In the genomic region with DNA sequence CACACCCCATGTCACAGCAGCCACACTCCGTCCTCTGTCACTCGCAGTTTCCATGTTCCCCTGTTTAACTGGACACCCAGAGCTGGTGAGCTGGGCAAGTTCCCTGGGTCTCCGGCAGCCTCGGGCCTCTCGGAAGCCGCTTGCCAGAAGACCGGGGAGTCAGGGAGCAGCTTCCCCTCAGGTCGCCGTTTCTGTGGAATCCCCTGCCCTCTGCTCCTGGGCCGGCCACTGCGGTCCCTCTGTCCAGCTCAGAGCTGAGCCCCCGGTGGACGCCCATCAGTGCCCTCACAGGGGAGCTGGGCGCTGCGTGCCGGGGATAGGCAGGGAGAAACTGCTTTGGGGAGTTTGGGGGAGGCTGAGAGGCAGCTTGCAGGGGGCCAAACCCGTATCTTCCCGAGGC, we compare ENCODE assay signal across 1 cellular context.
TF ChIP-seq lines count a peak whose summit lies in the region.

No MANE protein-coding gene starts in this region.

TF ChIP-seq in IMR-90, 13 proteins besides CTCF, POLR2A, EP300 and RAD21:
- TF ChIP-seq BHLHE40 (IDR thresholded peaks at IDR 0.05; ENCODE audit: low read depth, low read length) (no peak), CHD1 (IDR thresholded peaks at IDR 0.05; ENCODE audit: low read depth, low read length) (no peak), MXI1 (IDR thresholded peaks at IDR 0.05; ENCODE audit: borderline replicate concordance, low read depth, low read length) (no peak), NFE2L2 (IDR thresholded peaks at IDR 0.05; ENCODE audit: low read depth, low read length) (no peak), MAFK (IDR thresholded peaks at IDR 0.05; ENCODE audit: low read depth, low read length) (no peak), MAZ (IDR thresholded peaks at IDR 0.05; ENCODE audit: borderline replicate concordance, low read depth, low read length) (no peak), RCOR1 (IDR thresholded peaks at IDR 0.05; ENCODE audit: insufficient replicate concordance, low read length) (no peak), FOS (IDR thresholded peaks at IDR 0.05; ENCODE audit: low read depth, low read length) (no peak), RFX5 (IDR thresholded peaks at IDR 0.05; ENCODE audit: low read depth, low read length) (no peak), SMC3 (IDR thresholded peaks at IDR 0.05; ENCODE audit: low read depth, low read length) (no peak), CEBPB (IDR thresholded peaks at IDR 0.05; ENCODE audit: low read depth, low read length) (no peak)
- TF ChIP-seq, protein P1, sequence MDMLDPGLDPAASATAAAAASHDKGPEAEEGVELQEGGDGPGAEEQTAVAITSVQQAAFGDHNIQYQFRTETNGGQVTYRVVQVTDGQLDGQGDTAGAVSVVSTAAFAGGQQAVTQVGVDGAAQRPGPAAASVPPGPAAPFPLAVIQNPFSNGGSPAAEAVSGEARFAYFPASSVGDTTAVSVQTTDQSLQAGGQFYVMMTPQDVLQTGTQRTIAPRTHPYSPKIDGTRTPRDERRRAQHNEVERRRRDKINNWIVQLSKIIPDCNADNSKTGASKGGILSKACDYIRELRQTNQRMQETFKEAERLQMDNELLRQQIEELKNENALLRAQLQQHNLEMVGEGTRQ (IDR thresholded peaks at IDR 0.05; ENCODE audit: low read depth, low read length): no peak
- TF ChIP-seq, protein P2, sequence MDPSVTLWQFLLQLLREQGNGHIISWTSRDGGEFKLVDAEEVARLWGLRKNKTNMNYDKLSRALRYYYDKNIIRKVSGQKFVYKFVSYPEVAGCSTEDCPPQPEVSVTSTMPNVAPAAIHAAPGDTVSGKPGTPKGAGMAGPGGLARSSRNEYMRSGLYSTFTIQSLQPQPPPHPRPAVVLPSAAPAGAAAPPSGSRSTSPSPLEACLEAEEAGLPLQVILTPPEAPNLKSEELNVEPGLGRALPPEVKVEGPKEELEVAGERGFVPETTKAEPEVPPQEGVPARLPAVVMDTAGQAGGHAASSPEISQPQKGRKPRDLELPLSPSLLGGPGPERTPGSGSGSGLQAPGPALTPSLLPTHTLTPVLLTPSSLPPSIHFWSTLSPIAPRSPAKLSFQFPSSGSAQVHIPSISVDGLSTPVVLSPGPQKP (IDR thresholded peaks at IDR 0.05; ENCODE audit: borderline replicate concordance, low read depth, low read length): no peak
TF ChIP-seq in IMR-90: peak in this region for 0.
